Comparison of ENCODE assay signal across 8 cellular contexts in the genomic region with DNA sequence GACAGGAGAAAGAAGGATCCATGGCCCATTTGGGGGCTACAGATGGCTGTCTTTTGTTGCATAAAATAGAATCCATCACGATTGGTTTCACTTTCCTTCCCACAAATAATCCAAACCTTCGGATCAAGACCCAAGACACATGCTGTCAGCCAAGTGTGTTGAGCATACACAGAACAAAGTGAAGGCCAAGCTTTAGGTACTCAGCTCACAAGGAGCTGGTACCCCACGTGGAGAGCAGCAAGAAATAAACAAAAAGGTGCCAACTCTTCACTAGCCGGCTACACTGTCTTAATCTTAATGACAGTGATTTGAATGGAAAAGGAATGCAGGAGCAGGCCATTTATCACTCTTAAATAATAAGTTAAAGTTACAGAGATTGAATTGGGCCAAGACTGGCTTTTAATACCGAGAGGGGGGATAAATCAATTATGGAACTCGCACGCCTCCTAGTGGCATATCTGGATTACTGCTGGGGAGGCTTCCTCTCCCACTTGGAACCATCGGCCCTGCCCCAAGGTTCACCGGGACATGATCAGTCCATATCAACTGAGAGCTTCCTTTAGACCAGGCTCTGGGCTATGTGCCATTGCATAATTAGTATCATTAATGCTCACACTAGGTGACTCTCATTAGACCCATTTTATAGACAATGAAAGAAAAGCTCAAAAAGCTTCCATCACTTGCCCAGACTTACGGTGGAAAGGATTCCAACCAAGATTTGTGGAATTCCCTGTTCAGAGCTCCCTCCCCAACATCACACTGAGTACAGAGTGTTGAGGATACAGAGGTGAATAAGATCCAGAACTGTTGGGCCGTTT.
DNase-seq lines count a peak whose midpoint lies in the region; ATAC-seq and TF ChIP-seq lines count a peak whose summit lies in the region.

No MANE protein-coding gene starts in this region.

- H3K27me3 ChIP-seq in GM23338 (ENCODE audit: insufficient read depth): no peaks in the 10 kb centered on the region
- H3K27me3 ChIP-seq in neuronal stem cell (ENCODE audit: control insufficient read depth in 3 of 3, insufficient read depth in 3 of 3, low read depth in 1 of 3, low read length in 3 of 3): no peaks in the 10 kb centered on the region

- H3K4ac ChIP-seq in neuronal stem cell (ENCODE audit: low read length): no peak overlapping the region

- H2AFZ ChIP-seq in GM23338 (peak overlapping the region; percentile 78), neuronal stem cell (ENCODE audit: low read length) (peak overlapping the region; percentile 2)

- no peaks in the 10 kb centered on the region for H4K20me1 ChIP-seq in GM23338 (replicated peaks; ENCODE audit: insufficient read depth)

- no peak overlapping the region for H3K27ac Mint-ChIP-seq in GM23338

- H2BK120ac ChIP-seq in neuronal stem cell (ENCODE audit: low read depth, low read length): no peak overlapping the region

- H3K4me1 Mint-ChIP-seq in GM23338: peaks cover 4% of the 10 kb centered on the region

- no peaks in the 10 kb centered on the region for H3K79me2 ChIP-seq in GM23338 (replicated peaks; ENCODE audit: insufficient read depth)

- no peak overlapping the region for H4K8ac ChIP-seq in neuronal stem cell (ENCODE audit: low read depth, low read length)

- H3K79me1 ChIP-seq in neuronal stem cell (ENCODE audit: low read depth, low read length): no peaks in the 10 kb centered on the region

- peaks cover 3% of the 10 kb centered on the region; the same call in 1 of the 3 replicates for H3K9me3 Mint-ChIP-seq in GM23338

- no peak overlapping the region for H2BK5ac ChIP-seq in neuronal stem cell (ENCODE audit: low read length)

- H3K27ac ChIP-seq in GM23338 (ENCODE audit: low read depth) (no peak overlapping the region), neuronal stem cell (replicated peaks; ENCODE audit: low read length) (no peak overlapping the region)

- no peak overlapping the region for H3K9ac ChIP-seq in neuronal stem cell (ENCODE audit: low read depth, low read length, poor library complexity)

- no CpG with 5 or more reads among the region's 11 CpGs for WGBS in neuronal stem cell (ENCODE audit: extremely low coverage in 2 of 2, insufficient read length in 2 of 2, insufficient replicate concordance in 1 of 2), 2 donors

- H3K4me3 Mint-ChIP-seq in GM23338: no peak overlapping the region

- H3K4me1 ChIP-seq in GM23338 (ENCODE audit: insufficient read depth) (no peaks in the 10 kb centered on the region), neuronal stem cell (ENCODE audit: control insufficient read depth in 2 of 2, insufficient read depth in 1 of 2, low read depth in 1 of 2, low read length in 2 of 2) (peaks cover 0 to 1% of the 10 kb centered on the region in 2 donors)

- no peak overlapping the region for H3K18ac ChIP-seq in neuronal stem cell (ENCODE audit: low read length)

- DNase-seq in DMS53 treated with DMSO at 0.1 percent for 48 hours (lab: John Stamatoyannopoulos, UW; ENCODE audit: unreplicated experiment) (peak; percentile 48), GM23338 (ENCODE audit: low spot score) (peak; percentile 79), NCI-H146 treated with DMSO at 0.1 percent for 48 hours (lab: John Stamatoyannopoulos, UW; ENCODE audit: unreplicated experiment) (peak; percentile 47), fibroblast of pulmonary artery (ENCODE audit: low read depth) (peak; percentile 69), neuronal stem cell (ENCODE audit: low spot score) (peak; percentile 53), posterior vena cava (ENCODE audit: low spot score) (no peak), MV-4-11 (lab: John Stamatoyannopoulos, UW) (no peak)
- DNase-seq in activated CD4-positive, alpha-beta T cell treated with anti-CD3 and anti-CD28 coated beads for 4 hours: peak; percentile 3 to 4

- peaks cover 11% of the 10 kb centered on the region; the same call in 1 of the 2 replicates for H3K9me2 ChIP-seq in GM23338 (ENCODE audit: insufficient read depth)

- no peak overlapping the region for H3K4me2 ChIP-seq in GM23338
- H3K4me2 ChIP-seq in neuronal stem cell (ENCODE audit: insufficient read depth, low read length, poor library complexity, severe bottlenecking): no peak overlapping the region

- H3K9me3 ChIP-seq in neuronal stem cell (replicated peaks in 1 of 2; ENCODE audit: control insufficient read depth in 2 of 2, insufficient read depth in 1 of 2, low read depth in 1 of 2, low read length in 2 of 2): peaks cover 0 to 2% of the 10 kb centered on the region in 2 donors

- H2BK12ac ChIP-seq in neuronal stem cell (ENCODE audit: low read length): no peak overlapping the region

- no peak overlapping the region for H2AK5ac ChIP-seq in neuronal stem cell (ENCODE audit: low read depth, low read length)

- peak; percentile 83 to 87 for TF ChIP-seq CTCF in GM23338 (conservative IDR thresholded peaks at IDR 0.05; ENCODE audit: low read depth in 2 of 2)
- peak; percentile 87 for TF ChIP-seq CTCF in fibroblast of pulmonary artery (IDR thresholded peaks at IDR 0.05; ENCODE audit: low read length, missing control alignments)

- no peak overlapping the region for H2BK15ac ChIP-seq in neuronal stem cell (ENCODE audit: low read length)

- H3K36me3 ChIP-seq in GM23338 (ENCODE audit: insufficient read depth) (no peaks in the 10 kb centered on the region), neuronal stem cell (replicated peaks in 1 of 2; ENCODE audit: control insufficient read depth in 2 of 2, insufficient read depth in 2 of 2, low read length in 2 of 2) (no peaks in the 10 kb centered on the region)

- no peak overlapping the region for H3K4me3 ChIP-seq in GM23338
- H3K4me3 ChIP-seq in fibroblast of pulmonary artery (replicated peaks; ENCODE audit: low read depth, low read length): no peak overlapping the region
- H3K4me3 ChIP-seq in neuronal stem cell (ENCODE audit: low read length in 2 of 2): no peak overlapping the region

- H3K14ac ChIP-seq in neuronal stem cell (ENCODE audit: low read length): no peak overlapping the region

- H3F3A ChIP-seq in GM23338 (replicated peaks; ENCODE audit: low read depth): no peaks in the 10 kb centered on the region

- intact Hi-C loops in posterior vena cava (cut with DNase I): no loop called here

- peak; percentile 95 for ATAC-seq in GM23338

- H4K91ac ChIP-seq in neuronal stem cell (ENCODE audit: low read depth, low read length, poor library complexity): no peak overlapping the region

- no peak overlapping the region for H3K23ac ChIP-seq in neuronal stem cell (ENCODE audit: low read depth, low read length, poor library complexity)

- no peaks in the 10 kb centered on the region for H3K27me3 Mint-ChIP-seq in GM23338 (ENCODE audit: insufficient read depth, low read depth, poor library complexity)

- no peaks in the 10 kb centered on the region; the same call in 2 of the 3 replicates for H3K36me3 Mint-ChIP-seq in GM23338 (ENCODE audit: low read depth)

TF ChIP-seq in GM23338, 12 proteins besides CTCF, POLR2A, EP300 and RAD21 (continues in another document):
- TF ChIP-seq CREB1 (CRISPR knock-in tag; IDR thresholded peaks at IDR 0.05; ENCODE audit: low read depth) (no peak), JUNB (IDR thresholded peaks at IDR 0.05; ENCODE audit: unreplicated experiment) (no peak)

Comparison
In these comparisons a context has a peak if more than half of its experiments do, and no peak if none do; other contexts are left out.
1. DNase-seq: peak in DMS53 treated with DMSO at 0.1 percent for 48 hours (single experiment), GM23338 (single experiment), NCI-H146 treated with DMSO at 0.1 percent for 48 hours (single experiment), activated CD4-positive, alpha-beta T cell treated with anti-CD3 and anti-CD28 coated beads for 4 hours (2 of 2), fibroblast of pulmonary artery (single experiment) and neuronal stem cell (single experiment); none in posterior vena cava (single experiment) and MV-4-11 (single experiment).